Comparison of ENCODE assay signal across 8 cellular contexts in genomic region chr1:222643937-222644648, GRCh38. TPM values are rescaled to one million over a fixed set of nuclear protein-coding genes. Genes with fewer than 3 reads are reported as not detected.
DNase-seq lines count a peak whose midpoint lies in the region; ATAC-seq lines count a peak whose summit lies in the region.

No MANE protein-coding gene starts in this region.

- H3K9me3 Mint-ChIP-seq in dendritic cell treated with granulocyte-macrophage colony-stimulating factor and Interleukin-4, amounts not matched to agents 40 ng/mL and 50 ng/mL, for 4 days, result no peaks in the 10 kb centered on the region

- ATAC-seq in GM19397 (IDR thresholded peaks at IDR 0.05; ENCODE audit: unreplicated experiment) (peak; percentile 96), HG03565 (IDR thresholded peaks at IDR 0.05; ENCODE audit: unreplicated experiment) (peak; percentile 97), left lobe of liver (peak; percentile 98)

- H3K36me3 Mint-ChIP-seq in dendritic cell treated with granulocyte-macrophage colony-stimulating factor and Interleukin-4, amounts not matched to agents 40 ng/mL and 50 ng/mL, for 4 days (ENCODE audit: low read depth), result peaks cover 31% of the 10 kb centered on the region

- DNase-seq in CD1c-positive myeloid dendritic cell (ENCODE audit: extremely low spot score) (peak; percentile 99), NCI-H748 treated with DMSO at 0.1 percent for 48 hours (lab: John Stamatoyannopoulos, UW) (peak; percentile 90), left lobe of liver (ENCODE audit: low spot score) (peak; percentile 99)
- peak; percentile 97 to 98 for DNase-seq in activated CD4-positive, alpha-beta T cell treated with anti-CD3 and anti-CD28 coated beads, Interleukin-2, amount 50 U/mL, for 4 hours
- peak; percentile 97 to 98 for DNase-seq in stimulated activated CD4-positive, alpha-beta T cell treated with anti-CD3 and anti-CD28 coated beads, Interleukin-2, amount 100 ng/mL, for 24 hours

- peak overlapping the region; percentile 98 for H3K27ac Mint-ChIP-seq in dendritic cell treated with granulocyte-macrophage colony-stimulating factor and Interleukin-4, amounts not matched to agents 40 ng/mL and 50 ng/mL, for 4 days

- H3K4me1 Mint-ChIP-seq in dendritic cell treated with granulocyte-macrophage colony-stimulating factor and Interleukin-4, amounts not matched to agents 40 ng/mL and 50 ng/mL, for 4 days (ENCODE audit: low read depth), result peaks cover 7% of the 10 kb centered on the region

- H3K4me3 Mint-ChIP-seq in dendritic cell treated with granulocyte-macrophage colony-stimulating factor and Interleukin-4, amounts not matched to agents 40 ng/mL and 50 ng/mL, for 4 days, result peak overlapping the region; percentile 100

- no peaks in the 10 kb centered on the region for H3K27me3 Mint-ChIP-seq in dendritic cell treated with granulocyte-macrophage colony-stimulating factor and Interleukin-4, amounts not matched to agents 40 ng/mL and 50 ng/mL, for 4 days

- intact Hi-C loops in dendritic cell treated with granulocyte-macrophage colony-stimulating factor and Interleukin-4, amounts not matched to agents 40 ng/mL and 50 ng/mL, for 4 days (cut with micrococcal nuclease), result loop anchor here (1.0 to 2.0 kb wide), 4 partner anchors 27 to 179 kb away; partner anchors contain the start of gene TAF1A

RNA-seq across cellular contexts. Expression of gene MIA3, which starts 26.2 kb away (rescaled TPM):
- total RNA-seq in left lobe of liver, result 89.7 TPM

RNA-seq across cellular contexts. Expression of gene TAF1A, which starts 54.4 kb away (rescaled TPM):
- 2.2 TPM for total RNA-seq in left lobe of liver

Comparison
In these comparisons a context has a peak if more than half of its experiments do, and no peak if none do; other contexts are left out.
1. Peak in every context shown above with its lines: DNase-seq and ATAC-seq.